Comparison of ENCODE assay signal across 7 cellular contexts in the genomic region with DNA sequence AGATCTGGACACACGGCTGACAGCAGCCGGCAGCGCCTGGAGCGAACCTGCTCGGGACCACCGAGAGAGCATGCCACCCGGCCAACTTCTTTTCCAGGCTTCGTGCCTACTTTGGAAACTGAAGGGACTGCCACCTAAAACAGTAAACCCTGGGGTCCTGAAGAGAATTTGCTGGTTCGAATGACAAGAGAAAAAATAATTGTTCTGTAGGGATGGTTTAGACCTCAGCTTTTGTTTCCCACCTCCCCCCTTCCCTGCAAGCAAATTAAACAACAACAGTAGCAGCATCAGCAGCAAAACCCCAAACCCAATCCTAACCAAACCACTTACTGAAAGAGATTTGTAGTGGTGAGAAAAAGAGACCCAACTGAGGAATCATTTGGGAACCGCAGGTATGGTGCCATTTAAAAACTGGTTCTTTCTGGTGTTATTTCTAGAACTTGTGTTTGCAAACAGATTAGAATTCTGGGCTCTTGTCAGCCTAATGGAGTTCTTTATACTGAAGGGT.
DNase-seq lines count a peak whose midpoint lies in the region; ATAC-seq and TF ChIP-seq lines count a peak whose summit lies in the region.

No MANE protein-coding gene starts in this region.

- H3K36me3 ChIP-seq in HUES64 (ENCODE audit: insufficient read depth, low read length) (no peaks in the 10 kb centered on the region), lung (ENCODE audit: control insufficient read depth in 2 of 2, insufficient read depth in 2 of 2, low read length in 2 of 2) (no peaks in the 10 kb centered on the region), subcutaneous abdominal adipose tissue (ENCODE audit: control insufficient read depth in 5 of 5, insufficient read depth in 5 of 5, low read length in 5 of 5) (no peaks in the 10 kb centered on the region)

- H3K27ac ChIP-seq in HUES64 (ENCODE audit: low read depth, low read length) (no peak overlapping the region), coronary artery (peak overlapping the region; percentile 4 to 80), lung (ENCODE audit: low read depth in 1 of 2, low read length in 1 of 2) (peak overlapping the region in 1 of 2 donors; percentile 92), subcutaneous abdominal adipose tissue (ENCODE audit: low read depth, low read length) (peak overlapping the region; percentile 60)

- H3K4me3 ChIP-seq in HUES64 (ENCODE audit: low read length) (peak overlapping the region; percentile 65), coronary artery (peak overlapping the region; percentile 89), lung (peak overlapping the region; percentile 48), subcutaneous abdominal adipose tissue (ENCODE audit: low read depth in 1 of 5, low read length in 5 of 5) (peak overlapping the region; percentile 58 to 78 (median 71))

- H3K4me1 ChIP-seq in HUES64 (ENCODE audit: insufficient read depth, low read length) (peaks cover 4% of the 10 kb centered on the region; the same call in 1 of the 2 replicates), lung (ENCODE audit: control insufficient read depth in 2 of 2, insufficient read depth in 2 of 2, low read length in 2 of 2) (peaks cover 0 to 7% of the 10 kb centered on the region in 2 donors), subcutaneous abdominal adipose tissue (ENCODE audit: control insufficient read depth in 5 of 5, insufficient read depth in 5 of 5, low read length in 5 of 5) (peaks cover 0 to 24% (median 18%) of the 10 kb centered on the region in 5 donors)

- H3K9me3 ChIP-seq in HUES64 (ENCODE audit: insufficient read depth, low read depth, low read length) (no peaks in the 10 kb centered on the region), lung (ENCODE audit: control insufficient read depth in 2 of 2, insufficient read depth in 1 of 2, low read length in 1 of 2) (no peaks in the 10 kb centered on the region), subcutaneous abdominal adipose tissue (ENCODE audit: control insufficient read depth in 5 of 5, low read length in 5 of 5) (no peaks in the 10 kb centered on the region)

- ATAC-seq in lung (ENCODE audit: insufficient read depth, low FRiP score), result no peak
- ATAC-seq in HG03139 (IDR thresholded peaks at IDR 0.05; ENCODE audit: unreplicated experiment), result no peak

- H3K27me3 ChIP-seq in HUES64 (ENCODE audit: insufficient read depth, low read length) (peaks cover 46% of the 10 kb centered on the region), lung (ENCODE audit: control insufficient read depth, insufficient read depth) (no peaks in the 10 kb centered on the region), subcutaneous abdominal adipose tissue (ENCODE audit: control insufficient read depth in 5 of 5, insufficient read depth in 4 of 5, low read length in 5 of 5) (peaks cover 0 to 7% (median 0%) of the 10 kb centered on the region in 5 donors)

- no peak for DNase-seq in coronary artery (ENCODE audit: low spot score)
- DNase-seq in lung (ENCODE audit: low spot score), result no peak
- no peak for DNase-seq in C1 segment of cervical spinal cord (lab: John Stamatoyannopoulos, UW)
- no peak for DNase-seq in NCI-H345 treated with DMSO at 0.1 percent for 48 hours (lab: John Stamatoyannopoulos, UW; ENCODE audit: unreplicated experiment)

- no peak overlapping the region for H3K9ac ChIP-seq in HUES64 (ENCODE audit: low read depth, low read length)
- peak overlapping the region in 3 of 5 donors; percentile 43 to 71 (median 51) for H3K9ac ChIP-seq in subcutaneous abdominal adipose tissue (ENCODE audit: low read length in 5 of 5)

- TF ChIP-seq CTCF in coronary artery (IDR thresholded peaks at IDR 0.05) (no peak), lung (IDR thresholded peaks at IDR 0.05; ENCODE audit: control extremely low read depth, extremely low read depth) (no peak)

- WGBS in HUES64, result 12% methylated on average over 9 of the region's 10 CpGs
- 10 to 16% methylated on average over 9 to 10 of the region's 10 CpGs for WGBS in lung, 2 donors
